Comparison of ENCODE assay signal across 8 cellular contexts in genomic region chr2:18749912-18750526, GRCh38.
DNase-seq lines count a peak whose midpoint lies in the region; ATAC-seq and TF ChIP-seq lines count a peak whose summit lies in the region.

No MANE protein-coding gene starts in this region.

- peak; percentile 48 for DNase-seq in NCI-H69 (lab: John Stamatoyannopoulos, UW)
- peak; percentile 12 for DNase-seq in activated T-cell treated with anti-CD3 and anti-CD28 coated beads for 48 hours (ENCODE audit: low read depth)
- DNase-seq in glomerular visceral epithelial cell (ENCODE audit: extremely low spot score): peak; percentile 47
- DNase-seq in retinal pigment epithelial cell (ENCODE audit: low read depth): no peak
- DNase-seq in HuH-7.5 (ENCODE audit: low spot score): no peak

- peak; percentile 89 for TF ChIP-seq CTCF in C4-2B (conservative IDR thresholded peaks at IDR 0.05)
- peak; percentile 81 for TF ChIP-seq CTCF in retinal pigment epithelial cell (conservative IDR thresholded peaks at IDR 0.05; ENCODE audit: low read depth, low read length)

- ATAC-seq in GM21723 (IDR thresholded peaks at IDR 0.05; ENCODE audit: unreplicated experiment) (peak; percentile 41), HG03045 (IDR thresholded peaks at IDR 0.05; ENCODE audit: unreplicated experiment) (no peak)

- H3K4me3 ChIP-seq in retinal pigment epithelial cell (ENCODE audit: low read length): no peak overlapping the region

- H3K27ac ChIP-seq in C4-2B: no peak overlapping the region

Comparison
In these comparisons a context has a peak if more than half of its experiments do, and no peak if none do; other contexts are left out.
1. DNase-seq: peak in NCI-H69 (single experiment), activated T-cell treated with anti-CD3 and anti-CD28 coated beads for 48 hours (single experiment) and glomerular visceral epithelial cell (single experiment); none in retinal pigment epithelial cell (single experiment) and HuH-7.5 (single experiment).